1 cellular context compared by ENCODE assay signal in the genomic region with DNA sequence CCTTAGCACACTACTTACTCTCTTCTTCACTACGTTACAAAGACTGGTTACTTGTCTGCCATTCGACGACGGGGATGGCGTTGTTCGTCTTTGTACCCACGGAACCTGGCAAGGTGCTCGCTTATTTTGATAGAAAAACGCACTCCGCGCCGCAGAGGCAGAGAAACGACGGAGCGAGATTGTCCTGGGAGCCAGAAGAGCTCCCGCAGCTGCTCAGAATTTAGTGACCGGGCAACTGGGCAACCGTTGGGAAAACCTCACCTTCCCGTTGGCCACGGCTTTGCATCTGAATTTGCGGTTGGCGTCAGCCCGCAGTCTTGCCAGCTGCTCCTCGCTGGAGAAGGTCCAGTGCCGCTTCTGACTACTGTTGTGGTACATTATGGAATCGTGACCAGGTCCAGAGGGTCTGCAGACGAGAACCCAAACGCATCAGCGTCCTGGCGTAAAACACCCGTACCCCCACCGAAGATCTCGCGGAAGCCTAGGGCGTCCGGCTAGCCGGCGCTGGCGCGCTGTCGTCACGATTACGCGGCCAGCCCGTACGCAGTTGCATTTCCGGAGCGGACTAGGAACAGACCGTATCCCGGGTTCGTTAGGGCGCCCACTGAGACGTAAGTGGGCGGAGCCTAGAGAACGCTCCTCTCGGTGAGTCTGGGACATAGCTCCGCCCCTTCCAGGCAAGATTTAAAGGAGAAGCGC.
TF ChIP-seq lines count a peak whose summit lies in the region.

Gene CCNH, minus strand, starts transcription at position 514 of the 699 bp plus-strand sequence. Its CDS starts 136 bp downstream, at position 378.

TF ChIP-seq in HepG2, 621 proteins besides CTCF, POLR2A, EP300 and RAD21 (continued from another document and continues in another):
- TF ChIP-seq ZBTB8A (CRISPR knock-in tag; IDR thresholded peaks at IDR 0.05; ENCODE audit: borderline replicate concordance, low read depth) (no peak), ZNF234 (CRISPR knock-in tag; conservative IDR thresholded peaks at IDR 0.05) (no peak), PITX1 (CRISPR knock-in tag; IDR thresholded peaks at IDR 0.05) (peak; percentile 20; the same call in 1 of the 2 replicates), CREB1 (IDR thresholded peaks at IDR 0.05) (peak; percentile 95), CREB1 (CRISPR knock-in tag; IDR thresholded peaks at IDR 0.05) (peak; percentile 98), ZNF33B (CRISPR knock-in tag; IDR thresholded peaks at IDR 0.05) (no peak), ZNF605 (CRISPR knock-in tag; IDR thresholded peaks at IDR 0.05) (peak; percentile 93), FOSL2 (CRISPR knock-in tag; IDR thresholded peaks at IDR 0.05) (peak; percentile 26; the same call in 1 of the 2 replicates), CHD4 (IDR thresholded peaks at IDR 0.05; ENCODE audit: borderline replicate concordance, low read length) (no peak), NAIF1 (CRISPR knock-in tag; IDR thresholded peaks at IDR 0.05; ENCODE audit: borderline replicate concordance) (0 out of 2 replicates have a peak, but pooled peaks have one; percentile 29), PTBP1 (IDR thresholded peaks at IDR 0.05; ENCODE audit: low read depth, low read length, poor library complexity, severe bottlenecking) (no peak), ZNF609 (CRISPR knock-in tag; IDR thresholded peaks at IDR 0.05; ENCODE audit: borderline replicate concordance) (0 out of 2 replicates have a peak, but pooled peaks have one; percentile 47)
- TF ChIP-seq, protein P1, sequence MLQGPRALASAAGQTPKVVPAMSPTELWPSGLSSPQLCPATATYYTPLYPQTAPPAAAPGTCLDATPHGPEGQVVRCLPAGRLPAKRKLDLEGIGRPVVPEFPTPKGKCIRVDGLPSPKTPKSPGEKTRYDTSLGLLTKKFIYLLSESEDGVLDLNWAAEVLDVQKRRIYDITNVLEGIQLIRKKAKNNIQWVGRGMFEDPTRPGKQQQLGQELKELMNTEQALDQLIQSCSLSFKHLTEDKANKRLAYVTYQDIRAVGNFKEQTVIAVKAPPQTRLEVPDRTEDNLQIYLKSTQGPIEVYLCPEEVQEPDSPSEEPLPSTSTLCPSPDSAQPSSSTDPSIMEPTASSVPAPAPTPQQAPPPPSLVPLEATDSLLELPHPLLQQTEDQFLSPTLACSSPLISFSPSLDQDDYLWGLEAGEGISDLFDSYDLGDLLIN (CRISPR knock-in tag; IDR thresholded peaks at IDR 0.05; ENCODE audit: borderline replicate concordance): 0 out of 2 replicates have a peak, but pooled peaks have one; percentile 25
- TF ChIP-seq, protein P2, sequence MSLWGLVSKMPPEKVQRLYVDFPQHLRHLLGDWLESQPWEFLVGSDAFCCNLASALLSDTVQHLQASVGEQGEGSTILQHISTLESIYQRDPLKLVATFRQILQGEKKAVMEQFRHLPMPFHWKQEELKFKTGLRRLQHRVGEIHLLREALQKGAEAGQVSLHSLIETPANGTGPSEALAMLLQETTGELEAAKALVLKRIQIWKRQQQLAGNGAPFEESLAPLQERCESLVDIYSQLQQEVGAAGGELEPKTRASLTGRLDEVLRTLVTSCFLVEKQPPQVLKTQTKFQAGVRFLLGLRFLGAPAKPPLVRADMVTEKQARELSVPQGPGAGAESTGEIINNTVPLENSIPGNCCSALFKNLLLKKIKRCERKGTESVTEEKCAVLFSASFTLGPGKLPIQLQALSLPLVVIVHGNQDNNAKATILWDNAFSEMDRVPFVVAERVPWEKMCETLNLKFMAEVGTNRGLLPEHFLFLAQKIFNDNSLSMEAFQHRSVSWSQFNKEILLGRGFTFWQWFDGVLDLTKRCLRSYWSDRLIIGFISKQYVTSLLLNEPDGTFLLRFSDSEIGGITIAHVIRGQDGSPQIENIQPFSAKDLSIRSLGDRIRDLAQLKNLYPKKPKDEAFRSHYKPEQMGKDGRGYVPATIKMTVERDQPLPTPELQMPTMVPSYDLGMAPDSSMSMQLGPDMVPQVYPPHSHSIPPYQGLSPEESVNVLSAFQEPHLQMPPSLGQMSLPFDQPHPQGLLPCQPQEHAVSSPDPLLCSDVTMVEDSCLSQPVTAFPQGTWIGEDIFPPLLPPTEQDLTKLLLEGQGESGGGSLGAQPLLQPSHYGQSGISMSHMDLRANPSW (CRISPR knock-in tag; IDR thresholded peaks at IDR 0.05; ENCODE audit: borderline replicate concordance): peak; percentile 53; the same call in 1 of the 2 replicates
- TF ChIP-seq, protein P3, sequence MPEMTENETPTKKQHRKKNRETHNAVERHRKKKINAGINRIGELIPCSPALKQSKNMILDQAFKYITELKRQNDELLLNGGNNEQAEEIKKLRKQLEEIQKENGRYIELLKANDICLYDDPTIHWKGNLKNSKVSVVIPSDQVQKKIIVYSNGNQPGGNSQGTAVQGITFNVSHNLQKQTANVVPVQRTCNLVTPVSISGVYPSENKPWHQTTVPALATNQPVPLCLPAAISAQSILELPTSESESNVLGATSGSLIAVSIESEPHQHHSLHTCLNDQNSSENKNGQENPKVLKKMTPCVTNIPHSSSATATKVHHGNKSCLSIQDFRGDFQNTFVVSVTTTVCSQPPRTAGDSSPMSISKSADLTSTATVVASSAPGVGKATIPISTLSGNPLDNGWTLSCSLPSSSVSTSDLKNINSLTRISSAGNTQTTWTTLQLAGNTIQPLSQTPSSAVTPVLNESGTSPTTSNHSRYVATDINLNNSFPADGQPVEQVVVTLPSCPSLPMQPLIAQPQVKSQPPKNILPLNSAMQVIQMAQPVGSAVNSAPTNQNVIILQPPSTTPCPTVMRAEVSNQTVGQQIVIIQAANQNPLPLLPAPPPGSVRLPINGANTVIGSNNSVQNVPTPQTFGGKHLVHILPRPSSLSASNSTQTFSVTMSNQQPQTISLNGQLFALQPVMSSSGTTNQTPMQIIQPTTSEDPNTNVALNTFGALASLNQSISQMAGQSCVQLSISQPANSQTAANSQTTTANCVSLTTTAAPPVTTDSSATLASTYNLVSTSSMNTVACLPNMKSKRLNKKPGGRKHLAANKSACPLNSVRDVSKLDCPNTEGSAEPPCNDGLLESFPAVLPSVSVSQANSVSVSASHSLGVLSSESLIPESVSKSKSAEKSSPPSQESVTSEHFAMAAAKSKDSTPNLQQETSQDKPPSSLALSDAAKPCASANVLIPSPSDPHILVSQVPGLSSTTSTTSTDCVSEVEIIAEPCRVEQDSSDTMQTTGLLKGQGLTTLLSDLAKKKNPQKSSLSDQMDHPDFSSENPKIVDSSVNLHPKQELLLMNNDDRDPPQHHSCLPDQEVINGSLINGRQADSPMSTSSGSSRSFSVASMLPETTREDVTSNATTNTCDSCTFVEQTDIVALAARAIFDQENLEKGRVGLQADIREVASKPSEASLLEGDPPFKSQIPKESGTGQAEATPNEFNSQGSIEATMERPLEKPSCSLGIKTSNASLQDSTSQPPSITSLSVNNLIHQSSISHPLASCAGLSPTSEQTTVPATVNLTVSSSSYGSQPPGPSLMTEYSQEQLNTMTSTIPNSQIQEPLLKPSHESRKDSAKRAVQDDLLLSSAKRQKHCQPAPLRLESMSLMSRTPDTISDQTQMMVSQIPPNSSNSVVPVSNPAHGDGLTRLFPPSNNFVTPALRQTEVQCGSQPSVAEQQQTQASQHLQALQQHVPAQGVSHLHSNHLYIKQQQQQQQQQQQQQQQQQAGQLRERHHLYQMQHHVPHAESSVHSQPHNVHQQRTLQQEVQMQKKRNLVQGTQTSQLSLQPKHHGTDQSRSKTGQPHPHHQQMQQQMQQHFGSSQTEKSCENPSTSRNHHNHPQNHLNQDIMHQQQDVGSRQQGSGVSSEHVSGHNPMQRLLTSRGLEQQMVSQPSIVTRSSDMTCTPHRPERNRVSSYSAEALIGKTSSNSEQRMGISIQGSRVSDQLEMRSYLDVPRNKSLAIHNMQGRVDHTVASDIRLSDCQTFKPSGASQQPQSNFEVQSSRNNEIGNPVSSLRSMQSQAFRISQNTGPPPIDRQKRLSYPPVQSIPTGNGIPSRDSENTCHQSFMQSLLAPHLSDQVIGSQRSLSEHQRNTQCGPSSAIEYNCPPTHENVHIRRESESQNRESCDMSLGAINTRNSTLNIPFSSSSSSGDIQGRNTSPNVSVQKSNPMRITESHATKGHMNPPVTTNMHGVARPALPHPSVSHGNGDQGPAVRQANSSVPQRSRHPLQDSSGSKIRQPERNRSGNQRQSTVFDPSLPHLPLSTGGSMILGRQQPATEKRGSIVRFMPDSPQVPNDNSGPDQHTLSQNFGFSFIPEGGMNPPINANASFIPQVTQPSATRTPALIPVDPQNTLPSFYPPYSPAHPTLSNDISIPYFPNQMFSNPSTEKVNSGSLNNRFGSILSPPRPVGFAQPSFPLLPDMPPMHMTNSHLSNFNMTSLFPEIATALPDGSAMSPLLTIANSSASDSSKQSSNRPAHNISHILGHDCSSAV (CRISPR knock-in tag; IDR thresholded peaks at IDR 0.05; ENCODE audit: borderline replicate concordance): no peak
- TF ChIP-seq, protein P4, sequence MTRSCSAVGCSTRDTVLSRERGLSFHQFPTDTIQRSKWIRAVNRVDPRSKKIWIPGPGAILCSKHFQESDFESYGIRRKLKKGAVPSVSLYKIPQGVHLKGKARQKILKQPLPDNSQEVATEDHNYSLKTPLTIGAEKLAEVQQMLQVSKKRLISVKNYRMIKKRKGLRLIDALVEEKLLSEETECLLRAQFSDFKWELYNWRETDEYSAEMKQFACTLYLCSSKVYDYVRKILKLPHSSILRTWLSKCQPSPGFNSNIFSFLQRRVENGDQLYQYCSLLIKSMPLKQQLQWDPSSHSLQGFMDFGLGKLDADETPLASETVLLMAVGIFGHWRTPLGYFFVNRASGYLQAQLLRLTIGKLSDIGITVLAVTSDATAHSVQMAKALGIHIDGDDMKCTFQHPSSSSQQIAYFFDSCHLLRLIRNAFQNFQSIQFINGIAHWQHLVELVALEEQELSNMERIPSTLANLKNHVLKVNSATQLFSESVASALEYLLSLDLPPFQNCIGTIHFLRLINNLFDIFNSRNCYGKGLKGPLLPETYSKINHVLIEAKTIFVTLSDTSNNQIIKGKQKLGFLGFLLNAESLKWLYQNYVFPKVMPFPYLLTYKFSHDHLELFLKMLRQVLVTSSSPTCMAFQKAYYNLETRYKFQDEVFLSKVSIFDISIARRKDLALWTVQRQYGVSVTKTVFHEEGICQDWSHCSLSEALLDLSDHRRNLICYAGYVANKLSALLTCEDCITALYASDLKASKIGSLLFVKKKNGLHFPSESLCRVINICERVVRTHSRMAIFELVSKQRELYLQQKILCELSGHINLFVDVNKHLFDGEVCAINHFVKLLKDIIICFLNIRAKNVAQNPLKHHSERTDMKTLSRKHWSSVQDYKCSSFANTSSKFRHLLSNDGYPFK (CRISPR knock-in tag; IDR thresholded peaks at IDR 0.05; ENCODE audit: borderline replicate concordance): peak; percentile 71; the same call in 1 of the 2 replicates
- TF ChIP-seq, protein P5, sequence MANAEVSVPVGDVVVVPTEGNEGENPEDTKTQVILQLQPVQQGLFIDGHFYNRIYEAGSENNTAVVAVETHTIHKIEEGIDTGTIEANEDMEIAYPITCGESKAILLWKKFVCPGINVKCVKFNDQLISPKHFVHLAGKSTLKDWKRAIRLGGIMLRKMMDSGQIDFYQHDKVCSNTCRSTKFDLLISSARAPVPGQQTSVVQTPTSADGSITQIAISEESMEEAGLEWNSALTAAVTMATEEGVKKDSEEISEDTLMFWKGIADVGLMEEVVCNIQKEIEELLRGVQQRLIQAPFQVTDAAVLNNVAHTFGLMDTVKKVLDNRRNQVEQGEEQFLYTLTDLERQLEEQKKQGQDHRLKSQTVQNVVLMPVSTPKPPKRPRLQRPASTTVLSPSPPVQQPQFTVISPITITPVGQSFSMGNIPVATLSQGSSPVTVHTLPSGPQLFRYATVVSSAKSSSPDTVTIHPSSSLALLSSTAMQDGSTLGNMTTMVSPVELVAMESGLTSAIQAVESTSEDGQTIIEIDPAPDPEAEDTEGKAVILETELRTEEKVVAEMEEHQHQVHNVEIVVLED (CRISPR knock-in tag; IDR thresholded peaks at IDR 0.05; ENCODE audit: borderline replicate concordance): peak; percentile 99
- TF ChIP-seq, protein P6, sequence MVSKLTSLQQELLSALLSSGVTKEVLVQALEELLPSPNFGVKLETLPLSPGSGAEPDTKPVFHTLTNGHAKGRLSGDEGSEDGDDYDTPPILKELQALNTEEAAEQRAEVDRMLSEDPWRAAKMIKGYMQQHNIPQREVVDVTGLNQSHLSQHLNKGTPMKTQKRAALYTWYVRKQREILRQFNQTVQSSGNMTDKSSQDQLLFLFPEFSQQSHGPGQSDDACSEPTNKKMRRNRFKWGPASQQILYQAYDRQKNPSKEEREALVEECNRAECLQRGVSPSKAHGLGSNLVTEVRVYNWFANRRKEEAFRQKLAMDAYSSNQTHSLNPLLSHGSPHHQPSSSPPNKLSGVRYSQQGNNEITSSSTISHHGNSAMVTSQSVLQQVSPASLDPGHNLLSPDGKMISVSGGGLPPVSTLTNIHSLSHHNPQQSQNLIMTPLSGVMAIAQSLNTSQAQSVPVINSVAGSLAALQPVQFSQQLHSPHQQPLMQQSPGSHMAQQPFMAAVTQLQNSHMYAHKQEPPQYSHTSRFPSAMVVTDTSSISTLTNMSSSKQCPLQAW (CRISPR knock-in tag; IDR thresholded peaks at IDR 0.05): peak; percentile 61
